Comparison of ENCODE assay signal across 26 cellular contexts in genomic region chr9:135346438-135347050, GRCh38.
"Had no signal": no experiment of that assay in that cellular context is flagged by ENCODE, and none has a peak within 500 bp of the region (broad histone marks: within the 10 kb centered on the region; RNA-seq: fewer than 3 reads in every experiment).

No MANE protein-coding gene starts in this region.

- H3K36me3 ChIP-seq: brain microvascular endothelial cell, cardiac muscle cell had no signal

- DNase-seq: activated CD4-positive, alpha-beta memory T cell treated with anti-CD3 and anti-CD28 coated beads, Interleukin-2, amount 10 ng/mL, durations not matched to agents 7 days and 5 days; activated CD4-positive, alpha-beta T cell treated with anti-CD3 and anti-CD28 coated beads, Interleukin-2, amount 10 ng/mL, durations not matched to agents 7 days and 5 days; activated CD4-positive, CD25-positive, alpha-beta regulatory T cell; activated CD8-positive, alpha-beta memory T cell treated with anti-CD3 and anti-CD28 coated beads, Interleukin-2, amount 50 U/mL, for 48 hours; activated T-cell treated with anti-CD3 and anti-CD28 coated beads, Interleukin-2, amount 50 U/mL, for 1 hour; brain microvascular endothelial cell; cerebellar nuclear complex; Karpas-422; NCI-H1048; NCI-H146; NCI-H187 treated with DMSO at 0.1 percent for 48 hours; NCI-H2107; NCI-H2171 treated with DMSO at 0.1 percent for 48 hours; NCI-H226; NCI-H526; NCI-H82; OCI-M1; RPMI8226; SHP77 treated with DMSO at 0.1 percent for 48 hours; T-cell; T-helper 2 cell; T1000 had no signal

- H3K4me3 ChIP-seq: cardiac muscle cell, K562 had no signal

- ATAC-seq: activated naive CD4-positive, alpha-beta T cell treated with anti-CD3 and anti-CD28 coated beads, Interleukin-2, amount 50 U/mL, for 72 hours; K562; Panc1; T-cell had no signal

- H3K27me3 ChIP-seq: brain microvascular endothelial cell, cardiac muscle cell had no signal

- H3K27ac ChIP-seq: brain microvascular endothelial cell, cardiac muscle cell had no signal
